ENCODE assay signal across 8 cellular contexts in genomic region chr22:35838849-35839646, GRCh38.
DNase-seq lines count a peak whose midpoint lies in the region; ATAC-seq, FAIRE-seq and TF ChIP-seq lines count a peak whose summit lies in the region.

No MANE protein-coding gene starts in this region.

- peak overlapping the region; percentile 45; the same call in 1 of the 2 replicates for H2BK5ac ChIP-seq in H1 (ENCODE audit: low read depth, low read length)

- no peak overlapping the region for H2BK120ac ChIP-seq in H1 (replicated peaks; ENCODE audit: low read depth, low read length)

- no peak overlapping the region for H3K14ac ChIP-seq in H1 (ENCODE audit: insufficient read length)

- no peak overlapping the region for H4K5ac ChIP-seq in H1 (ENCODE audit: insufficient read length, low read depth, low read length)

- no peak overlapping the region for H2BK20ac ChIP-seq in H1 (ENCODE audit: low read length)

- no peaks in the 10 kb centered on the region for H3K27me3 ChIP-seq in H1 (replicated peaks in 1 of 4; ENCODE audit: control insufficient read depth in 3 of 4, extremely low read depth in 1 of 4, insufficient read depth in 3 of 4, low read length in 3 of 4)

- no peak overlapping the region for H3K9ac ChIP-seq in H1 (replicated peaks in 1 of 4; ENCODE audit: extremely low read depth in 1 of 4, low read depth in 3 of 4, low read length in 3 of 4)

- H3K4me2 ChIP-seq in H1 (ENCODE audit: insufficient read depth in 1 of 2, low read depth in 2 of 2, low read length in 2 of 2), result peak overlapping the region; percentile 72 to 89

- no peak overlapping the region for H2BK12ac ChIP-seq in H1 (ENCODE audit: low read depth, low read length)

- peaks cover 5 to 64% of the 10 kb centered on the region in 2 experiments for H3K79me2 ChIP-seq in H1 (ENCODE audit: control insufficient read depth in 1 of 2, insufficient read depth in 2 of 2, low read length in 2 of 2)

- TF ChIP-seq POLR2A in H54 (IDR thresholded peaks at IDR 0.05; ENCODE audit: low read depth, low read length) (no peak), H1 (IDR thresholded peaks at IDR 0.05; ENCODE audit: control extremely low read depth in 1 of 2, low read depth in 2 of 2, low read length in 2 of 2) (no peak)

- peak overlapping the region; percentile 64 to 89 (median 76); a peak in 5 of 8 replicates for H3K4me3 ChIP-seq in H1 (ENCODE audit: extremely low read depth in 1 of 4, insufficient read depth in 2 of 4, low read depth in 3 of 4, low read length in 4 of 4)
- H3K4me3 ChIP-seq in mucosa of descending colon, result no peak overlapping the region

- no peak overlapping the region for H4K8ac ChIP-seq in H1 (ENCODE audit: extremely low read depth, insufficient read depth, low read length)

- no peak overlapping the region for H2AK5ac ChIP-seq in H1 (ENCODE audit: low read depth, low read length)

- peak overlapping the region; percentile 5 for H3K56ac ChIP-seq in H1 (replicated peaks; ENCODE audit: insufficient read length, low read depth, low read length)

- no peak overlapping the region for H3K18ac ChIP-seq in H1 (ENCODE audit: extremely low read depth, low read length)

- H3K9me3 ChIP-seq in H1 (ENCODE audit: insufficient read depth in 2 of 2, low read depth in 1 of 2, low read length in 1 of 2) (no peaks in the 10 kb centered on the region), mucosa of descending colon (no peaks in the 10 kb centered on the region)

- H2BK15ac ChIP-seq in H1 (ENCODE audit: low read length), result no peak overlapping the region

- peak; percentile 10 for ATAC-seq in mucosa of descending colon
- ATAC-seq in HG02870 (IDR thresholded peaks at IDR 0.05; ENCODE audit: unreplicated experiment), result no peak

- FAIRE-seq in H54 (lab: Jason Lieb, UNC) (peak; percentile 55), H1 (lab: Jason Lieb, UNC) (peak; percentile 66)

- no peaks in the 10 kb centered on the region for H4K20me1 ChIP-seq in H1 (replicated peaks in 1 of 2; ENCODE audit: control insufficient read depth in 1 of 2, insufficient read depth in 2 of 2, low read length in 2 of 2)

- H3K79me1 ChIP-seq in H1 (ENCODE audit: low read depth, low read length), result no peaks in the 10 kb centered on the region

- H4K91ac ChIP-seq in H1 (replicated peaks; ENCODE audit: insufficient read length, low read length), result no peak overlapping the region

- 33 to 100% methylated on average over 1 to 4 of the region's 5 CpGs for WGBS in H1 (ENCODE audit: extremely low coverage in 1 of 2, insufficient coverage in 1 of 2, insufficient read length in 1 of 2, insufficient replicate concordance in 2 of 2, low coverage in 1 of 2, low lambda C conversion rate in 2 of 2, missing lambda C conversion rate in 1 of 2), 2 experiments

- CTCF ChIA-PET in H1 (lab: Charles Lee; ENCODE audit: partially characterized antibody), result interaction anchor here (0.8 to 1.5 kb wide), 5 partner anchors 57 to 209 kb away, joined by 3 to 4 read pairs (median 3); no protein-coding TSS in a partner anchor

- intact Hi-C loops in mucosa of descending colon (cut with DNase I, micrococcal nuclease), result no loop called here

- H2AFZ ChIP-seq in H1 (ENCODE audit: low read length), result no peak overlapping the region

- no peak overlapping the region for H3K27ac ChIP-seq in H1 (ENCODE audit: low read depth, low read length)

- peak in 2 of 3 experiments; percentile 47 to 50; a peak in 3 of 4 replicates for TF ChIP-seq CTCF in H1 (IDR thresholded peaks at IDR 0.05; ENCODE audit: control extremely low read depth in 1 of 3, insufficient read depth in 1 of 3, low read depth in 1 of 3, low read length in 3 of 3)
- no peak for TF ChIP-seq CTCF in mucosa of descending colon (IDR thresholded peaks at IDR 0.05)

- H3K4ac ChIP-seq in H1 (replicated peaks; ENCODE audit: insufficient read length, low read depth, low read length), result no peak overlapping the region

- peak; percentile 41 for DNase-seq in A172 (ENCODE audit: low spot score)
- DNase-seq in H54 (ENCODE audit: insufficient read length, low spot score), result no peak
- peak; percentile 77 for DNase-seq in OCI-M1 (lab: John Stamatoyannopoulos, UW)
- no peak for DNase-seq in H1 (ENCODE audit: low read depth in 1 of 2, low spot score in 2 of 2)
- DNase-seq in mucosa of descending colon, result peak in 1 of 3 donors; percentile 35
- no peak for DNase-seq in epidermal melanocyte (ENCODE audit: insufficient read length, low spot score)
- no peak for DNase-seq in NCI-H187 treated with DMSO at 0.1 percent for 48 hours (lab: John Stamatoyannopoulos, UW)

- no peaks in the 10 kb centered on the region for H3K36me3 ChIP-seq in H1 (ENCODE audit: control insufficient read depth in 2 of 4, insufficient read depth in 4 of 4, low read length in 3 of 4)
- H3K36me3 ChIP-seq in mucosa of descending colon (ENCODE audit: low read depth), result no peaks in the 10 kb centered on the region

- TF ChIP-seq EP300 in H1 (IDR thresholded peaks at IDR 0.05; ENCODE audit: borderline replicate concordance in 1 of 2, low read depth in 2 of 2, low read length in 2 of 2), result no peak

- H3K23me2 ChIP-seq in H1 (ENCODE audit: low read depth, low read length), result peaks cover 6% of the 10 kb centered on the region; the same call in 1 of the 2 replicates

- H3K23ac ChIP-seq in H1 (ENCODE audit: insufficient read length), result no peak overlapping the region

- H3K4me1 ChIP-seq in H1 (replicated peaks in 1 of 4; ENCODE audit: control insufficient read depth in 3 of 4, insufficient read depth in 4 of 4, low read length in 3 of 4) (peaks cover 2 to 28% (median 18%) of the 10 kb centered on the region in 4 experiments; a peak in 6 of 7 replicates), mucosa of descending colon (ENCODE audit: low read depth) (peaks cover 13% of the 10 kb centered on the region)

- TF ChIP-seq RAD21 in H1 (IDR thresholded peaks at IDR 0.05 in 1 of 2, conservative IDR thresholded peaks at IDR 0.05 in 1 of 2; ENCODE audit: low read depth in 2 of 2, low read length in 2 of 2), result peak; percentile 50 to 70

- POLR2A ChIA-PET in H1 (lab: Charles Lee; ENCODE audit: partially characterized antibody), result interaction anchor here (1.2 kb wide), 1 partner anchor 212 kb away, joined by 3 read pairs; no protein-coding TSS in a partner anchor

TF ChIP-seq in H1, 55 proteins besides CTCF, POLR2A, EP300 and RAD21:
- TF ChIP-seq HDAC2 (IDR thresholded peaks at IDR 0.05; ENCODE audit: borderline replicate concordance in 1 of 2, low read depth in 2 of 2, low read length in 2 of 2), result no peak

Comparison
In these comparisons a context has a peak if more than half of its experiments do, and no peak if none do; other contexts are left out.
1. DNase-seq: peak in A172 (single experiment) and OCI-M1 (single experiment); none in H54 (single experiment), H1 (0 of 2), epidermal melanocyte (single experiment) and NCI-H187 treated with DMSO at 0.1 percent for 48 hours (single experiment).